In the genomic region with DNA sequence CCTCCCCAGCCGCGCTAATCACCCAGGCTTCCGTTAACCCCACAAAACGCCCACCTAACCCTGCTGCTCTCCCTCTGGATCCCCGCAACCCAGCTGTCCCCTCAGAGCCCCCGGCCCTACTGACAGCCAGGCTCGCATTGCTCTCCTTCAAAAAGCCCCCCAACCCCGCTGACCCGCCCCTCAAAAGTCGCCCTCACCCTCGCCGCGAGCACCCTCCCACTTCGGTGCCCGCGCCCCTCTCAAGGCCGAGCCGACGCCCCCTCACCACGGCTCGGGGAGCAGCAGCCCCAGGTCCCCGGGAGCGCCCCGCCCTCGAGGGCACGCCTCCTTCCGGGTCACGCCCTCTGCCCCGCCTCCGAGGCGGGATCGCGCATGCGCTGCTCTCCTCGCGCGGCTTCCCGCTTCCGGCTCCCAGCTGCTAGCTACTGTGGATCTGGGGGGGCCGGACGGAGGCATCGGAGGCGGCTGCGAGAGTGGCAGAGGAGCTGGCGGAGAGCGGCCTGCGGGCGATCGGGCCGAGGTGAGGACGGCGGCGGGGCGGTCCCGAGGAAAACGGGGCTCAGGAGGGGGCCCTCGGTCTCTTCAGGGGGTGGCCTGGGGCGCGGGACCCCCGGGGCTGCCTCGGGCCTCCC, we compare ENCODE assay signal across 8 cellular contexts. TPM values are rescaled to one million over a fixed set of nuclear protein-coding genes. Genes with fewer than 3 reads are reported as not detected.
DNase-seq lines count a peak whose midpoint lies in the region; ATAC-seq and TF ChIP-seq lines count a peak whose summit lies in the region.

No MANE protein-coding gene starts in this region.

- peak overlapping the region; percentile 94 for H4K91ac ChIP-seq in trophoblast cell (ENCODE audit: low read depth, low read length)

- no peaks in the 10 kb centered on the region for H3K27me3 ChIP-seq in adrenal gland
- no peaks in the 10 kb centered on the region for H3K27me3 ChIP-seq in trophoblast cell (ENCODE audit: insufficient read depth, low read length)
- no peaks in the 10 kb centered on the region for H3K27me3 ChIP-seq in tibial artery

- ATAC-seq in HG02610 (IDR thresholded peaks at IDR 0.05; ENCODE audit: unreplicated experiment) = peak; percentile 69

- peak overlapping the region; percentile 63 for H4K12ac ChIP-seq in trophoblast cell (ENCODE audit: low read depth, low read length)

- H3K79me1 ChIP-seq in trophoblast cell (ENCODE audit: low read length) = peaks cover 22% of the 10 kb centered on the region

- H3K27ac ChIP-seq in adrenal gland = peak overlapping the region in 4 of 5 donors; percentile 45 to 84 (median 62)
- peak overlapping the region; percentile 35 for H3K27ac ChIP-seq in trophoblast cell (ENCODE audit: low read depth, low read length)
- peak overlapping the region; percentile 82 to 88 for H3K27ac ChIP-seq in tibial artery

- peak; percentile 78 for DNase-seq in GM04504 (ENCODE audit: low read depth)
- DNase-seq in NCI-H128 (lab: John Stamatoyannopoulos, UW; ENCODE audit: unreplicated experiment) = peak; percentile 86
- peak; percentile 84 for DNase-seq in T follicular helper cell (ENCODE audit: low read depth)
- peak; percentile 86 to 93 (median 90) for DNase-seq in adrenal gland
- peak; percentile 97 for DNase-seq in cardiac septum (ENCODE audit: low spot score)
- peak; percentile 82 to 93 for DNase-seq in trophoblast cell
- DNase-seq in tibial artery = peak; percentile 84 to 93

- no peak overlapping the region for H3K23ac ChIP-seq in trophoblast cell (ENCODE audit: low read length)

- H3K4me1 ChIP-seq in adrenal gland (replicated peaks in 1 of 2) (peaks cover 25 to 33% of the 10 kb centered on the region in 2 donors), trophoblast cell (ENCODE audit: control insufficient read depth in 1 of 2, insufficient read depth in 2 of 2, low read length in 2 of 2) (peaks cover 10 to 27% of the 10 kb centered on the region in 2 experiments), tibial artery (peaks cover 0 to 40% (median 22%) of the 10 kb centered on the region in 4 donors)

- peak overlapping the region; percentile 93 for H2AK5ac ChIP-seq in trophoblast cell (ENCODE audit: low read length)

- peak overlapping the region; percentile 95 for H3K9ac ChIP-seq in trophoblast cell (ENCODE audit: low read length)

- H3K79me2 ChIP-seq in trophoblast cell (ENCODE audit: control insufficient read depth, insufficient read depth, low read length, poor library complexity) = peaks cover 22% of the 10 kb centered on the region

- H3K18ac ChIP-seq in trophoblast cell (ENCODE audit: low read length) = peak overlapping the region; percentile 88

- H3K4ac ChIP-seq in trophoblast cell (ENCODE audit: low read depth, low read length) = peak overlapping the region; percentile 99

- H2BK12ac ChIP-seq in trophoblast cell (ENCODE audit: low read length) = no peak overlapping the region

- peak overlapping the region; percentile 90 for H4K8ac ChIP-seq in trophoblast cell (ENCODE audit: low read depth, low read length)

- intact Hi-C loops in adrenal gland (cut with DNase I) = loop anchor here in 1 of 2 donors (10.0 kb wide), 1 partner anchor 130 kb away; the partner anchor contains the start of gene MCOLN1
- intact Hi-C loops in cardiac septum (cut with DNase I) = no loop called here
- intact Hi-C loops in tibial artery (cut with DNase I; ENCODE audit: low total_unique reads) = loop anchor here (10.0 kb wide), 1 partner anchor 140 kb away; the partner anchor contains the start of gene PNPLA6

- TF ChIP-seq CTCF in adrenal gland (IDR thresholded peaks at IDR 0.05) (no peak), tibial artery (IDR thresholded peaks at IDR 0.05) (no peak)

- peak overlapping the region; percentile 93 for H3K4me2 ChIP-seq in trophoblast cell (ENCODE audit: low read length)

- TF ChIP-seq POLR2A in adrenal gland (IDR thresholded peaks at IDR 0.05) = peak; percentile 31 to 73

- H2AFZ ChIP-seq in trophoblast cell (ENCODE audit: insufficient read depth, low read length, poor library complexity) = peak overlapping the region; percentile 24

- H3K4me3 ChIP-seq in adrenal gland (peak overlapping the region; percentile 86 to 97 (median 96)), trophoblast cell (ENCODE audit: low read depth, low read length) (peak overlapping the region; percentile 95), tibial artery (peak overlapping the region; percentile 96 to 97)

- peak overlapping the region; percentile 71 for H2BK5ac ChIP-seq in trophoblast cell (ENCODE audit: low read depth, low read length, poor library complexity)

- peak overlapping the region; percentile 74 for H2BK120ac ChIP-seq in trophoblast cell (ENCODE audit: insufficient read depth, low read length, poor library complexity)

- WGBS in adrenal gland, 4 donors = 0 to 1% (median 1%) methylated on average over 13 to 61 of the region's 61 CpGs
- WGBS in trophoblast cell (ENCODE audit: extremely low coverage, insufficient coverage, insufficient read length) = no CpG with 5 or more reads among the region's 61 CpGs

- H3K14ac ChIP-seq in trophoblast cell (ENCODE audit: low read length) = peak overlapping the region; percentile 94

- no peaks in the 10 kb centered on the region for H3K36me3 ChIP-seq in adrenal gland (replicated peaks in 1 of 2)
- H3K36me3 ChIP-seq in trophoblast cell (ENCODE audit: control insufficient read depth in 1 of 2, insufficient read depth in 2 of 2, low read length in 2 of 2) = no peaks in the 10 kb centered on the region
- H3K36me3 ChIP-seq in tibial artery = peaks cover 0 to 4% (median 3%) of the 10 kb centered on the region in 3 donors

- H3K9me3 ChIP-seq in adrenal gland (replicated peaks in 1 of 3) (no peaks in the 10 kb centered on the region), trophoblast cell (ENCODE audit: insufficient read depth, low read depth, low read length) (no peaks in the 10 kb centered on the region), tibial artery (no peaks in the 10 kb centered on the region)

RNA-seq across cellular contexts. Expression of gene ARHGEF18, which starts 46.1 kb away (rescaled TPM):
- total RNA-seq in adrenal gland (10 to 100 TPM; 27.4 to 52.3 (median 37.4) TPM), cardiac septum (12.5 TPM)
- 10 to 100 TPM in 2 of 3 donors, 1 to 10 TPM in 1; 5.9 to 20.4 (median 12.5) TPM for polyA plus RNA-seq in adrenal gland
- 38.7 and 39.8 TPM in 2 replicates for polyA plus RNA-seq in trophoblast cell (2013)

Comparison
In these comparisons a context has a peak if more than half of its experiments do, and no peak if none do; other contexts are left out.
1. Peak in every context shown above with its lines: DNase-seq, ATAC-seq, H3K4me3 ChIP-seq and H3K27ac ChIP-seq.
2. H3K27ac ChIP-seq: peak in every context shown above with its lines; median percentile 85 in tibial artery; 62 in adrenal gland; 35 in trophoblast cell.